ENCODE assay signal across 7 cellular contexts in genomic region chr18:10454800-10455550, GRCh38. TPM values are rescaled to one million over a fixed set of nuclear protein-coding genes. Genes with fewer than 3 reads are reported as not detected.
DNase-seq lines count a peak whose midpoint lies in the region; ATAC-seq lines count a peak whose summit lies in the region.

No MANE protein-coding gene starts in this region.

- peaks cover 4% of the 10 kb centered on the region for H3K4me1 Mint-ChIP-seq in activated naive CD8-positive, alpha-beta T cell treated with anti-CD3 and anti-CD28 coated beads for 36 hours
- H3K4me1 Mint-ChIP-seq in stimulated activated naive B cell treated with anti-CD40 and anti-IgM and Interleukin-4, amounts not matched to agents 10 μg/mL and 1 μg/mL and 100 μg/mL, for 72 hours = peaks cover 25 to 35% of the 10 kb centered on the region in 2 donors
- peaks cover 0 to 9% (median under 1%) of the 10 kb centered on the region in 4 donors for H3K4me1 Mint-ChIP-seq in CD4-positive, alpha-beta memory T cell

- ATAC-seq in stimulated activated naive B cell treated with anti-CD40 and anti-IgM and Interleukin-4, amounts not matched to agents 10 μg/mL and 1 μg/mL and 100 μg/mL, for 72 hours (replicated peaks) = peak; percentile 64 to 67
- ATAC-seq in HG03342 (IDR thresholded peaks at IDR 0.05; ENCODE audit: unreplicated experiment) = no peak

- no peak overlapping the region for H3K27ac Mint-ChIP-seq in activated naive CD8-positive, alpha-beta T cell treated with anti-CD3 and anti-CD28 coated beads for 36 hours
- H3K27ac Mint-ChIP-seq in stimulated activated naive B cell treated with anti-CD40 and anti-IgM and Interleukin-4, amounts not matched to agents 10 μg/mL and 1 μg/mL and 100 μg/mL, for 72 hours = peak overlapping the region; percentile 84
- H3K27ac Mint-ChIP-seq in CD4-positive, alpha-beta memory T cell = no peak overlapping the region

- peak; percentile 10 for DNase-seq in activated naive CD8-positive, alpha-beta T cell treated with anti-CD3 and anti-CD28 coated beads for 36 hours
- peak; percentile 11 for DNase-seq in stimulated activated naive B cell treated with anti-CD40 and anti-IgM and Interleukin-4, amounts not matched to agents 10 μg/mL and 1 μg/mL and 100 μg/mL, for 72 hours
- no peak for DNase-seq in SJCRH30
- no peak for DNase-seq in CD4-positive, alpha-beta memory T cell

- peaks cover 77% of the 10 kb centered on the region for H3K27me3 Mint-ChIP-seq in activated naive CD8-positive, alpha-beta T cell treated with anti-CD3 and anti-CD28 coated beads for 36 hours
- peaks cover 20 to 22% of the 10 kb centered on the region in 2 donors for H3K27me3 Mint-ChIP-seq in stimulated activated naive B cell treated with anti-CD40 and anti-IgM and Interleukin-4, amounts not matched to agents 10 μg/mL and 1 μg/mL and 100 μg/mL, for 72 hours
- peaks cover 41 to 47% of the 10 kb centered on the region in 2 donors for H3K27me3 Mint-ChIP-seq in CD4-positive, alpha-beta memory T cell

- CTCF ChIA-PET in CD4-positive, alpha-beta memory T cell (lab: Charles Lee; ENCODE audit: partially characterized antibody) = no interaction called here

- H3K27me3 ChIP-seq in HUES48 (ENCODE audit: control insufficient read depth, insufficient read depth, low read length) (peaks cover 59% of the 10 kb centered on the region), SJCRH30 (no peaks in the 10 kb centered on the region)
- peaks cover 5% of the 10 kb centered on the region for H3K27me3 ChIP-seq in CD4-positive, alpha-beta memory T cell (ENCODE audit: insufficient read depth, low read length)

- H3K9me3 ChIP-seq in HUES48 (ENCODE audit: control insufficient read depth, insufficient read depth, low read length) (no peaks in the 10 kb centered on the region), iPS-18c (ENCODE audit: control insufficient read depth, insufficient read depth, low read length) (no peaks in the 10 kb centered on the region), SJCRH30 (replicated peaks) (no peaks in the 10 kb centered on the region)
- H3K9me3 ChIP-seq in CD4-positive, alpha-beta memory T cell (ENCODE audit: control insufficient read depth in 1 of 2, low read length in 2 of 2) = no peaks in the 10 kb centered on the region

- no peaks in the 10 kb centered on the region for H3K9me3 Mint-ChIP-seq in activated naive CD8-positive, alpha-beta T cell treated with anti-CD3 and anti-CD28 coated beads for 36 hours
- no peaks in the 10 kb centered on the region for H3K9me3 Mint-ChIP-seq in stimulated activated naive B cell treated with anti-CD40 and anti-IgM and Interleukin-4, amounts not matched to agents 10 μg/mL and 1 μg/mL and 100 μg/mL, for 72 hours
- H3K9me3 Mint-ChIP-seq in CD4-positive, alpha-beta memory T cell = peaks cover 0 to 4% (median 0%) of the 10 kb centered on the region in 8 donors

- no peak overlapping the region for H3K27ac ChIP-seq in HUES48 (ENCODE audit: low read depth, low read length)
- no peak overlapping the region for H3K27ac ChIP-seq in SJCRH30
- no peak overlapping the region for H3K27ac ChIP-seq in CD4-positive, alpha-beta memory T cell (ENCODE audit: low read depth, low read length)

- H3K36me3 Mint-ChIP-seq in activated naive CD8-positive, alpha-beta T cell treated with anti-CD3 and anti-CD28 coated beads for 36 hours = no peaks in the 10 kb centered on the region
- H3K36me3 Mint-ChIP-seq in stimulated activated naive B cell treated with anti-CD40 and anti-IgM and Interleukin-4, amounts not matched to agents 10 μg/mL and 1 μg/mL and 100 μg/mL, for 72 hours = no peaks in the 10 kb centered on the region
- no peaks in the 10 kb centered on the region for H3K36me3 Mint-ChIP-seq in CD4-positive, alpha-beta memory T cell

- H3K9ac ChIP-seq in HUES48 (ENCODE audit: low read depth, low read length) = peak overlapping the region; percentile 49; the same call in 1 of the 2 replicates

- H3K4me1 ChIP-seq in HUES48 (ENCODE audit: control insufficient read depth, insufficient read depth, low read length) (0 out of 2 replicates have a peak, but pooled peaks cover 6% of the 10 kb centered on the region), SJCRH30 (no peaks in the 10 kb centered on the region)
- H3K4me1 ChIP-seq in CD4-positive, alpha-beta memory T cell (ENCODE audit: insufficient read depth, low read length) = no peaks in the 10 kb centered on the region

- H3K4me3 ChIP-seq in HUES48 (ENCODE audit: low read depth, low read length) (peak overlapping the region; percentile 74), iPS-18c (ENCODE audit: insufficient read depth, low read depth, low read length) (peak overlapping the region; percentile 59), SJCRH30 (no peak overlapping the region)
- H3K4me3 ChIP-seq in CD4-positive, alpha-beta memory T cell (ENCODE audit: low read length in 2 of 2) = no peak overlapping the region

- H3K36me3 ChIP-seq in HUES48 (ENCODE audit: control insufficient read depth, insufficient read depth, low read length) (no peaks in the 10 kb centered on the region), SJCRH30 (no peaks in the 10 kb centered on the region)
- no peaks in the 10 kb centered on the region for H3K36me3 ChIP-seq in CD4-positive, alpha-beta memory T cell (ENCODE audit: insufficient read depth, low read length)

- POLR2A ChIA-PET in CD4-positive, alpha-beta memory T cell (lab: Charles Lee; ENCODE audit: partially characterized antibody) = no interaction called here

- intact Hi-C loops in CD4-positive, alpha-beta memory T cell (cut with micrococcal nuclease) = no loop called here

- peak overlapping the region; percentile 32 for H3K4me3 Mint-ChIP-seq in activated naive CD8-positive, alpha-beta T cell treated with anti-CD3 and anti-CD28 coated beads for 36 hours
- peak overlapping the region; percentile 76 to 80 for H3K4me3 Mint-ChIP-seq in stimulated activated naive B cell treated with anti-CD40 and anti-IgM and Interleukin-4, amounts not matched to agents 10 μg/mL and 1 μg/mL and 100 μg/mL, for 72 hours
- H3K4me3 Mint-ChIP-seq in CD4-positive, alpha-beta memory T cell = peak overlapping the region in 4 of 8 donors; percentile 28 to 50 (median 42)

RNA-seq across cellular contexts. Expression of gene APCDD1, which starts 0.5 kb away (rescaled TPM):
- total RNA-seq in activated naive CD8-positive, alpha-beta T cell treated with anti-CD3 and anti-CD28 coated beads for 36 hours = not detected
- not detected in 2 replicates for total RNA-seq in SJCRH30 (2014; rRNA removed; shearing (Covaris generic))
- total RNA-seq in CD4-positive, alpha-beta memory T cell = not detected
- not detected for polyA plus RNA-seq in CD4-positive, alpha-beta memory T cell

Comparison
In these comparisons a context has a peak if more than half of its experiments do, and no peak if none do; other contexts are left out.
1. H3K4me3 ChIP-seq: peak in HUES48 (single experiment) and iPS-18c (single experiment); none in SJCRH30 (single experiment) and CD4-positive, alpha-beta memory T cell (0 of 2).
2. DNase-seq: peak in activated naive CD8-positive, alpha-beta T cell treated with anti-CD3 and anti-CD28 coated beads for 36 hours (single experiment) and stimulated activated naive B cell treated with anti-CD40 and anti-IgM and Interleukin-4, amounts not matched to agents 10 μg/mL and 1 μg/mL and 100 μg/mL, for 72 hours (single experiment); none in SJCRH30 (0 of 2) and CD4-positive, alpha-beta memory T cell (0 of 5).